In genomic region chr1:32619701-32620485, GRCh38 we compare ENCODE assay signal across 8 cellular contexts. TPM values are rescaled to one million over a fixed set of nuclear protein-coding genes. Genes with fewer than 3 reads are reported as not detected.
DNase-seq lines count a peak whose midpoint lies in the region; ATAC-seq and TF ChIP-seq lines count a peak whose summit lies in the region.

No MANE protein-coding gene starts in this region.

- no peaks in the 10 kb centered on the region for H3K9me3 ChIP-seq in CD4-positive, alpha-beta T cell (ENCODE audit: control insufficient read depth, low read length)

- H3K4me1 Mint-ChIP-seq in CD4-positive, alpha-beta T cell (ENCODE audit: low read depth): peaks cover 18% of the 10 kb centered on the region

- TF ChIP-seq CTCF in CD4-positive, alpha-beta T cell (IDR thresholded peaks at IDR 0.05): no peak

- H3K9me3 Mint-ChIP-seq in CD4-positive, alpha-beta T cell: no peaks in the 10 kb centered on the region

- H3K27ac Mint-ChIP-seq in CD4-positive, alpha-beta T cell: no peak overlapping the region

- no peaks in the 10 kb centered on the region for H3K27me3 ChIP-seq in CD4-positive, alpha-beta T cell (ENCODE audit: control insufficient read depth, insufficient read depth, low read length)

- DNase-seq in AML-193 (lab: John Stamatoyannopoulos, UW) (peak; percentile 3 to 9), dermis microvascular lymphatic vessel endothelial cell (ENCODE audit: low read depth in 2 of 2) (peak; percentile 26 to 54), T1000 (lab: John Stamatoyannopoulos, UW) (no peak), ecto neural progenitor cell (ENCODE audit: low spot score) (no peak)
- no peak for DNase-seq in activated CD4-positive, alpha-beta T cell treated with anti-CD3 and anti-CD28 coated beads, Interleukin-2, amount 50 U/mL, for 4 hours
- no peak for DNase-seq in CD4-positive, alpha-beta T cell

- POLR2A ChIA-PET in CD4-positive, alpha-beta T cell (lab: Charles Lee): no interaction called here

- intact Hi-C loops in CD4-positive, alpha-beta T cell (cut with DNase I, micrococcal nuclease): no loop called here

- CTCF ChIA-PET in CD4-positive, alpha-beta T cell (lab: Charles Lee): interaction anchor here (1.2 kb wide), 1 partner anchor 92 kb away, joined by 3 read pairs; no protein-coding TSS in a partner anchor

- ATAC-seq in GM18909 (IDR thresholded peaks at IDR 0.05; ENCODE audit: poor library complexity, unreplicated experiment): peak; percentile 75
- peak; percentile 64 for ATAC-seq in HG03159 (IDR thresholded peaks at IDR 0.05; ENCODE audit: unreplicated experiment)
- no peak for ATAC-seq in CD4-positive, alpha-beta T cell (ENCODE audit: poor library complexity)

- H3K27me3 Mint-ChIP-seq in CD4-positive, alpha-beta T cell: no peaks in the 10 kb centered on the region

- H3K36me3 Mint-ChIP-seq in CD4-positive, alpha-beta T cell (ENCODE audit: low read depth): peaks cover 55% of the 10 kb centered on the region

- no peak overlapping the region for H3K4me3 Mint-ChIP-seq in CD4-positive, alpha-beta T cell

- H3K27ac ChIP-seq in CD4-positive, alpha-beta T cell (ENCODE audit: low read depth, low read length): no peak overlapping the region

RNA-seq across cellular contexts. Expression of gene ZBTB8OS, which starts 30.5 kb away (rescaled TPM):
- total RNA-seq in dermis microvascular lymphatic vessel endothelial cell: 22.5 and 25.0 TPM in 2 replicates
- total RNA-seq in CD4-positive, alpha-beta T cell: 10 to 100 TPM; 23.9 to 24.1 TPM

RNA-seq across cellular contexts. Expression of gene RBBP4, which starts 31.1 kb away (rescaled TPM):
- total RNA-seq in dermis microvascular lymphatic vessel endothelial cell: 118 and 181 TPM in 2 replicates
- total RNA-seq in CD4-positive, alpha-beta T cell: 100 to 1,000 TPM; 108 to 117 TPM

Comparison
In these comparisons a context has a peak if more than half of its experiments do, and no peak if none do; other contexts are left out.
1. DNase-seq: peak in AML-193 (2 of 2) and dermis microvascular lymphatic vessel endothelial cell (2 of 2); none in T1000 (single experiment), activated CD4-positive, alpha-beta T cell treated with anti-CD3 and anti-CD28 coated beads, Interleukin-2, amount 50 U/mL, for 4 hours (0 of 2), ecto neural progenitor cell (single experiment) and CD4-positive, alpha-beta T cell (0 of 10).